Comparison of ENCODE assay signal across 22 cellular contexts in the genomic region with DNA sequence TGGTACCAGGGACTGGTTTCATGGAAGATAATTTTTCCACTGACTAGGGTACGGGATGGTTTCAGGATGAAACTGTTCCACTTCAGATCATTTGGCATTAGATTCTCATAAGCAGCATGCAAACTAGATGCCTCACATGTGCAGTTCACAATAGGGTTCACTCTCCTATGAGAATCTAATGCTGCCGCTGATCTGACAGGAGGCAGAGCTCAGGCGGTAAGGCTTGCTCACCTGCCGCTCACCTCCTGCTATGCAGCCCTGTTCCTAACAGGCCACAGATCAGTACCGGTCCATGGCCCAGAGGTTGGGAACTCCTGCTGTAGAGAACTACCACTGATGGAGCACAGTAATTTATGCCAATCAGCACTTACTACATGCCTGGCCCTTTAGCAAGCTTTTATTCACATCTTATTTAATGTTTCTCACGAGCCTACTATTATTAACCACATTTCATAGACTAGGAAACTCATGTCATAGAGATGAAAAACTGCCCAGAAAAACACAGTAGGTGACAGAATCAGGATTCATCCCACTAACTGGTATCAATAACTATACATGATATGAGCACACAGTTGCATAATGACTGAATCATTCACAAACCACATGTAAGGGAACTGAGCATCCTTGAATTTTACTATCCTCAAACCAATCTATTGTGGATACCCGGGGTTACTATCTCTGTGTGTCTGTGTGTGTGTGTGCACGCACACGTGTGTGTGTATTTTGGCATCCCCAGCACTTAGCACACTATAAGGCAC. TPM values are rescaled to one million over a fixed set of nuclear protein-coding genes. Genes with fewer than 3 reads are reported as not detected.
A peak's percentile ranks its signal among the peaks of the same experiment; 100 is the strongest.
DNase-seq lines count a peak whose midpoint lies in the region; ATAC-seq, FAIRE-seq and TF ChIP-seq lines count a peak whose summit lies in the region.
"Had no signal": no experiment of that assay in that cellular context is flagged by ENCODE, and none has a peak within 500 bp of the region (broad histone marks: within the 10 kb centered on the region; RNA-seq: fewer than 3 reads in every experiment).

No MANE protein-coding gene starts in this region.

- H3K4me2 ChIP-seq in GM23248 (ENCODE audit: unreplicated experiment) (no peak overlapping the region), astrocyte (ENCODE audit: low read length) (no peak overlapping the region)
- H3K4me2 ChIP-seq: GM23338, KMS-11 had no signal

- no peak overlapping the region for H3K27ac Mint-ChIP-seq in astrocyte (ENCODE audit: unreplicated experiment)
- H3K27ac Mint-ChIP-seq in naive thymus-derived CD8-positive, alpha-beta T cell = no peak overlapping the region
- H3K27ac Mint-ChIP-seq: CD4-positive, alpha-beta memory T cell; GM23338; H9; HFFc6; IgD-negative memory B cell had no signal

- H3K4me3 Mint-ChIP-seq in astrocyte (ENCODE audit: unreplicated experiment) = no peak overlapping the region
- H3K4me3 Mint-ChIP-seq in naive thymus-derived CD8-positive, alpha-beta T cell = no peak overlapping the region
- H3K4me3 Mint-ChIP-seq: CD4-positive, alpha-beta memory T cell; GM23338; H9; HFFc6; IgD-negative memory B cell had no signal

- H3K9ac ChIP-seq in GM23248 = no peak overlapping the region
- no peak overlapping the region for H3K9ac ChIP-seq in astrocyte (ENCODE audit: low read length)
- H3K9ac ChIP-seq: BLaER1 treated with 17β-estradiol and CSF1 and Interleukin-3, amounts not matched to agents 10 nM and 100 nM; KMS-11 had no signal

- FAIRE-seq in astrocyte (lab: Jason Lieb, UNC) = no peak

- no peak for ATAC-seq in naive thymus-derived CD8-positive, alpha-beta T cell
- ATAC-seq: GM23338 had no signal

- POLR2A ChIA-PET in RWPE1 (lab: Yijun Ruan, JAX; ENCODE audit: low non-redundant PET) = no interaction called here
- POLR2A ChIA-PET in naive thymus-derived CD8-positive, alpha-beta T cell (lab: Charles Lee) = no interaction called here

- no peak overlapping the region for H2AFZ ChIP-seq in GM23248
- H2AFZ ChIP-seq in astrocyte (ENCODE audit: low read depth, low read length) = no peak overlapping the region

- H3K4me1 ChIP-seq in GM23248 (ENCODE audit: insufficient read depth) (peaks cover 35% of the 10 kb centered on the region), astrocyte (ENCODE audit: insufficient read depth, low read length) (no peaks in the 10 kb centered on the region)

- peaks cover 9% of the 10 kb centered on the region for H3K9me3 Mint-ChIP-seq in astrocyte (ENCODE audit: unreplicated experiment)
- H3K9me3 Mint-ChIP-seq in naive thymus-derived CD8-positive, alpha-beta T cell = peaks cover 0 to 33% (median 3%) of the 10 kb centered on the region in 9 donors
- H3K9me3 Mint-ChIP-seq: HFFc6 had no signal

- H4K20me1 ChIP-seq in GM23248 (ENCODE audit: insufficient read depth) (no peaks in the 10 kb centered on the region; the same call in 1 of the 2 replicates), astrocyte (ENCODE audit: insufficient read depth, low read length) (no peaks in the 10 kb centered on the region)
- H4K20me1 ChIP-seq: BLaER1 treated with 17β-estradiol and CSF1 and Interleukin-3, amounts not matched to agents 10 nM and 100 nM had no signal

- WGBS in GM23248 (ENCODE audit: low coverage in 1 of 2, low lambda C conversion rate in 2 of 2, missing lambda C conversion rate in 2 of 2), 2 experiments = 64 to 65% methylated on average over 9 of the region's 9 CpGs

- no peaks in the 10 kb centered on the region for H3K27me3 Mint-ChIP-seq in astrocyte (ENCODE audit: low read depth, unreplicated experiment)
- H3K27me3 Mint-ChIP-seq in naive thymus-derived CD8-positive, alpha-beta T cell = peaks cover 0 to 4% (median 0%) of the 10 kb centered on the region in 5 donors
- H3K27me3 Mint-ChIP-seq: CD4-positive, alpha-beta memory T cell; IgD-negative memory B cell had no signal

- H3K36me3 ChIP-seq in GM23248 (ENCODE audit: low read depth) = no peaks in the 10 kb centered on the region
- no peaks in the 10 kb centered on the region for H3K36me3 ChIP-seq in astrocyte (ENCODE audit: insufficient read depth, low read length)
- H3K36me3 ChIP-seq: BLaER1 treated with 17β-estradiol and CSF1 and Interleukin-3, amounts not matched to agents 10 nM and 100 nM had no signal

- DNase-seq in AG10803 (ENCODE audit: low read depth) = peak; percentile 12
- peak; percentile 26 for DNase-seq in GM23248
- peak; percentile 16 for DNase-seq in astrocyte (ENCODE audit: low read depth)
- DNase-seq in fibroblast of the aortic adventitia (ENCODE audit: low read depth) = peak; percentile 20
- DNase-seq in RWPE1 (ENCODE audit: low spot score) = no peak
- DNase-seq in naive thymus-derived CD8-positive, alpha-beta T cell = no peak
- DNase-seq in NCI-H345 treated with DMSO at 0.1 percent for 48 hours (lab: John Stamatoyannopoulos, UW; ENCODE audit: unreplicated experiment) = no peak
- DNase-seq: AML-193; CD4-positive, alpha-beta memory T cell; COR-L47; H9; HFFc6; NCI-H1105; NCI-H2029; NCI-H526 treated with DMSO at 0.1 percent for 48 hours; SHP77 treated with DMSO at 0.1 percent for 48 hours; T-helper 1 cell had no signal

- H3K9me3 ChIP-seq in GM23248 (ENCODE audit: low read depth) (no peaks in the 10 kb centered on the region), astrocyte (ENCODE audit: insufficient read depth, low read depth, low read length) (no peaks in the 10 kb centered on the region)

- H3K27ac ChIP-seq in GM23248 = no peak overlapping the region
- no peak overlapping the region for H3K27ac ChIP-seq in astrocyte (ENCODE audit: low read depth, low read length)
- no peak overlapping the region for H3K27ac ChIP-seq in RWPE1
- H3K27ac ChIP-seq: BLaER1 treated with 17β-estradiol and CSF1 and Interleukin-3, amounts not matched to agents 10 nM and 100 nM; KMS-11 had no signal

- no peaks in the 10 kb centered on the region for H3K27me3 ChIP-seq in GM23248 (replicated peaks; ENCODE audit: insufficient read depth)
- no peaks in the 10 kb centered on the region for H3K27me3 ChIP-seq in astrocyte (ENCODE audit: insufficient read depth, low read length)
- H3K27me3 ChIP-seq: BLaER1 treated with 17β-estradiol and CSF1 and Interleukin-3, amounts not matched to agents 10 nM and 100 nM had no signal

- CTCF ChIA-PET in RWPE1 (lab: Yijun Ruan, JAX) = interaction anchor here (0.6 kb wide), 1 partner anchor 349 kb away, joined by 3 read pairs; no protein-coding TSS in a partner anchor

- in situ Hi-C loops in GM23248 (cut with MboI) = no loop called here

- no peak overlapping the region for H3K4me3 ChIP-seq in AG10803 (ENCODE audit: low read length)
- H3K4me3 ChIP-seq in GM23248 = no peak overlapping the region
- H3K4me3 ChIP-seq in astrocyte (ENCODE audit: insufficient read depth, low read depth, low read length) = no peak overlapping the region
- H3K4me3 ChIP-seq in fibroblast of the aortic adventitia (ENCODE audit: low read depth, low read length) = no peak overlapping the region
- H3K4me3 ChIP-seq: BLaER1 treated with 17β-estradiol and CSF1 and Interleukin-3, amounts not matched to agents 10 nM and 100 nM; GM23338 had no signal

- H3K4me1 Mint-ChIP-seq in astrocyte (ENCODE audit: low read depth, unreplicated experiment) = peaks cover 5% of the 10 kb centered on the region
- no peaks in the 10 kb centered on the region for H3K4me1 Mint-ChIP-seq in naive thymus-derived CD8-positive, alpha-beta T cell
- H3K4me1 Mint-ChIP-seq: CD4-positive, alpha-beta memory T cell; GM23338; IgD-negative memory B cell had no signal

- TF ChIP-seq CTCF in AG10803 (conservative IDR thresholded peaks at IDR 0.05; ENCODE audit: low read length) (no peak), astrocyte (IDR thresholded peaks at IDR 0.05; ENCODE audit: insufficient read depth, low read depth, low read length) (no peak), fibroblast of the aortic adventitia (IDR thresholded peaks at IDR 0.05; ENCODE audit: insufficient read depth, low read length) (no peak), RWPE1 (conservative IDR thresholded peaks at IDR 0.05; ENCODE audit: low read depth) (no peak)

- H3K36me3 Mint-ChIP-seq in astrocyte (ENCODE audit: low read depth, unreplicated experiment) = no peaks in the 10 kb centered on the region
- H3K36me3 Mint-ChIP-seq in naive thymus-derived CD8-positive, alpha-beta T cell = peaks cover 0 to 2% (median 0%) of the 10 kb centered on the region in 3 donors
- H3K36me3 Mint-ChIP-seq: CD4-positive, alpha-beta memory T cell; IgD-negative memory B cell had no signal

- H3F3A ChIP-seq in GM23248 (ENCODE audit: insufficient read depth) = peaks cover 42% of the 10 kb centered on the region

- H3K79me2 ChIP-seq in GM23248 (ENCODE audit: insufficient read depth) (no peaks in the 10 kb centered on the region), astrocyte (ENCODE audit: insufficient read depth, low read length) (no peaks in the 10 kb centered on the region)

- H3K9me2 ChIP-seq in GM23248 (ENCODE audit: insufficient read depth) = no peaks in the 10 kb centered on the region

RNA-seq across cellular contexts. Expression of gene SVEP1, which starts 46.5 kb away (rescaled TPM):
- total RNA-seq in GM23248 (2014; rRNA removed; shearing (Covaris generic)) = 47.3 and 50.5 TPM in 2 replicates
- 12.6 and 13.6 TPM in 2 replicates for polyA plus RNA-seq in GM23248 (2016; fragmentation: Nextera tagmentation; extraction: Ambion mirVana)
- total RNA-seq in astrocyte = 1.1 and 1.5 TPM in 2 replicates
- total RNA-seq in fibroblast of the aortic adventitia (ENCODE audit: low replicate concordance) = 50.2 and 101 TPM in 2 replicates
- not detected for total RNA-seq in naive thymus-derived CD8-positive, alpha-beta T cell
- polyA plus RNA-seq in naive thymus-derived CD8-positive, alpha-beta T cell = not detected
- total RNA-seq: A172; CD4-positive, alpha-beta memory T cell had no signal
- polyA plus RNA-seq: CD4-positive, alpha-beta memory T cell; IgD-negative memory B cell had no signal

Comparison
In these comparisons a context has a peak if more than half of its experiments do, and no peak if none do; other contexts are left out.
1. DNase-seq: peak in AG10803 (single experiment), GM23248 (single experiment), astrocyte (single experiment) and fibroblast of the aortic adventitia (single experiment); none in RWPE1 (single experiment), naive thymus-derived CD8-positive, alpha-beta T cell (0 of 10) and NCI-H345 treated with DMSO at 0.1 percent for 48 hours (single experiment).
2. RNA of gene SVEP1, which starts 46.5 kb away (total RNA-seq): 50.2 to 101 TPM in fibroblast of the aortic adventitia and 47.3 to 50.5 TPM in GM23248; 1.1 to 1.5 TPM in astrocyte and not detected in naive thymus-derived CD8-positive, alpha-beta T cell; every median in the first group is over 10 times any median in the second.